Comparison of ENCODE assay signal across 41 cellular contexts in genomic region chrX:111829345-111829744, GRCh38. TPM values are rescaled to one million over a fixed set of nuclear protein-coding genes. Genes with fewer than 3 reads are reported as not detected.
"Had no signal": no experiment of that assay in that cellular context is flagged by ENCODE, and none has a peak within 500 bp of the region (broad histone marks: within the 10 kb centered on the region; RNA-seq: fewer than 3 reads in every experiment).

No MANE protein-coding gene starts in this region.

- H3K9me3 ChIP-seq: adrenal gland, ascending aorta, body of pancreas, breast epithelium had no signal

- H3K4me1 Mint-ChIP-seq: activated naive CD4-positive, alpha-beta T cell treated with anti-CD3 and anti-CD28 coated beads, Interleukin-2, amount 10 ng/mL, durations not matched to agents 7 days and 5 days; activated naive CD4-positive, alpha-beta T cell treated with anti-CD3 and anti-CD28 coated beads, Interleukin-2, amount 50 U/mL, for 24 hours; activated naive CD8-positive, alpha-beta T cell treated with anti-CD3 and anti-CD28 coated beads for 36 hours; activated naive CD8-positive, alpha-beta T cell treated with anti-CD3 and anti-CD28 coated beads, Interleukin-2, amount 10 ng/mL, durations not matched to agents 7 days and 5 days; activated naive CD8-positive, alpha-beta T cell treated with anti-CD3 and anti-CD28 coated beads, Interleukin-2, amount 50 U/mL, for 24 hours; activated T-helper 17 cell treated with anti-CD3 and anti-CD28 coated beads, Interleukin-2, amount 50 U/mL, for 72 hours; central memory CD8-positive, alpha-beta T cell had no signal

- H3K27ac Mint-ChIP-seq: activated naive CD4-positive, alpha-beta T cell treated with anti-CD3 and anti-CD28 coated beads for 36 hours; activated naive CD4-positive, alpha-beta T cell treated with anti-CD3 and anti-CD28 coated beads, Interleukin-2, amount 10 ng/mL, durations not matched to agents 7 days and 5 days; activated naive CD4-positive, alpha-beta T cell treated with anti-CD3 and anti-CD28 coated beads, Interleukin-2, amount 50 U/mL, for 24 hours; activated naive CD4-positive, alpha-beta T cell treated with anti-CD3 and anti-CD28 coated beads, Interleukin-2, amount 50 U/mL, for 72 hours; activated naive CD8-positive, alpha-beta T cell; activated naive CD8-positive, alpha-beta T cell treated with anti-CD3 and anti-CD28 coated beads for 36 hours; activated naive CD8-positive, alpha-beta T cell treated with anti-CD3 and anti-CD28 coated beads, Interleukin-2, amount 10 ng/mL, durations not matched to agents 7 days and 5 days; activated naive CD8-positive, alpha-beta T cell treated with anti-CD3 and anti-CD28 coated beads, Interleukin-2, amount 50 U/mL, for 24 hours; activated T-cell treated with anti-CD3 and anti-CD28 coated beads, Interleukin-2, amount 50 U/mL, for 24 hours; activated T-cell treated with anti-CD3 and anti-CD28 coated beads, Interleukin-2, amount 50 U/mL, for 72 hours; activated T-helper 1 cell treated with anti-CD3 and anti-CD28 coated beads, Interleukin-12 subunit alpha, Interleukin-12 subunit beta, Interleukin-2, Interleukin-4 antibody, amounts not matched to agents 30 ng/mL and 10 ng/mL and 1 ng/mL, durations not matched to agents 14 hours and 24 hours and 36 hours; activated T-helper 17 cell treated with anti-CD3 and anti-CD28 coated beads, Interleukin-2, amount 50 U/mL, for 72 hours; activated T-helper 2 cell treated with anti-CD3 and anti-CD28 coated beads, Interferon-gamma antibody, Interleukin-2, Interleukin-4, amounts not matched to agents 10 μg/mL and 5 μg/mL and 100 μg/mL, durations not matched to agents 14 hours and 24 hours and 36 hours; brain had no signal

- H3K27me3 Mint-ChIP-seq: activated naive CD4-positive, alpha-beta T cell treated with anti-CD3 and anti-CD28 coated beads, Interleukin-2, amount 10 ng/mL, durations not matched to agents 7 days and 5 days; activated naive CD4-positive, alpha-beta T cell treated with anti-CD3 and anti-CD28 coated beads, Interleukin-2, amount 50 U/mL, for 24 hours; activated naive CD8-positive, alpha-beta T cell; activated naive CD8-positive, alpha-beta T cell treated with anti-CD3 and anti-CD28 coated beads for 36 hours; central memory CD8-positive, alpha-beta T cell had no signal

- H3K4me3 ChIP-seq: adrenal gland, ascending aorta, body of pancreas, breast epithelium, cardiac muscle cell had no signal

- H3K27me3 ChIP-seq: ascending aorta, body of pancreas, brain microvascular endothelial cell, cardiac muscle cell had no signal

- H3K36me3 Mint-ChIP-seq: activated naive CD4-positive, alpha-beta T cell treated with anti-CD3 and anti-CD28 coated beads, Interleukin-2, amount 10 ng/mL, durations not matched to agents 7 days and 5 days; activated naive CD4-positive, alpha-beta T cell treated with anti-CD3 and anti-CD28 coated beads, Interleukin-2, amount 50 U/mL, for 24 hours; activated naive CD4-positive, alpha-beta T cell treated with anti-CD3 and anti-CD28 coated beads, Interleukin-2, amount 50 U/mL, for 72 hours; activated naive CD8-positive, alpha-beta T cell; activated naive CD8-positive, alpha-beta T cell treated with anti-CD3 and anti-CD28 coated beads for 36 hours; activated naive CD8-positive, alpha-beta T cell treated with anti-CD3 and anti-CD28 coated beads, Interleukin-2, amount 10 ng/mL, durations not matched to agents 7 days and 5 days; brain had no signal

- H3K4me1 ChIP-seq: adrenal gland, ascending aorta, body of pancreas, breast epithelium had no signal

- DNase-seq: activated effector memory CD4-positive, alpha-beta T cell treated with anti-CD3 and anti-CD28 coated beads, Interleukin-2, amount 50 U/mL, for 16 hours; activated effector memory CD4-positive, alpha-beta T cell treated with Interleukin-2 at 50 U/mL for 16 hours; activated gamma-delta T cell; activated gamma-delta T cell treated with Interleukin-2 at 50 U/mL for 16 hours; activated naive CD4-positive, alpha-beta T cell; activated naive CD4-positive, alpha-beta T cell treated with anti-CD3 and anti-CD28 coated beads for 36 hours; activated naive CD4-positive, alpha-beta T cell treated with anti-CD3 and anti-CD28 coated beads, Interleukin-2, amount 10 ng/mL, durations not matched to agents 7 days and 5 days; activated naive CD4-positive, alpha-beta T cell treated with anti-CD3 and anti-CD28 coated beads, Interleukin-2, amount 50 U/mL, for 16 hours; activated naive CD4-positive, alpha-beta T cell treated with Interleukin-2 at 50 U/mL for 16 hours; activated naive CD8-positive, alpha-beta T cell treated with anti-CD3 and anti-CD28 coated beads for 36 hours; activated naive CD8-positive, alpha-beta T cell treated with anti-CD3 and anti-CD28 coated beads, Interleukin-2, amount 10 ng/mL, durations not matched to agents 7 days and 5 days; activated naive CD8-positive, alpha-beta T cell treated with anti-CD3 and anti-CD28 coated beads, Interleukin-2, amount 50 U/mL, for 24 hours; activated T-cell treated with anti-CD3 and anti-CD28 coated beads, Interleukin-2, amount 50 U/mL, for 1 hour; activated T-cell treated with anti-CD3 and anti-CD28 coated beads, Interleukin-2, amount 50 U/mL, for 24 hours; activated T-cell treated with anti-CD3 and anti-CD28 coated beads, Interleukin-2, amount 50 U/mL, for 48 hours; activated T-cell treated with anti-CD3 and anti-CD28 coated beads, Interleukin-2, amount 50 U/mL, for 72 hours; adrenal gland; amniotic stem cell; amygdala; anterior cingulate cortex; aorta; body of pancreas; brain microvascular endothelial cell; caudate nucleus; central memory CD4-positive, alpha-beta T cell; cerebellar nuclear complex had no signal

- H3K27ac ChIP-seq: adrenal gland, ascending aorta, body of pancreas, brain microvascular endothelial cell, breast epithelium, cardiac muscle cell had no signal

- H3K36me3 ChIP-seq: adrenal gland, ascending aorta, brain microvascular endothelial cell, breast epithelium, cardiac muscle cell had no signal

- ATAC-seq: activated naive CD4-positive, alpha-beta T cell treated with anti-CD3 and anti-CD28 coated beads, Interleukin-2, amount 50 U/mL, for 72 hours; activated naive CD8-positive, alpha-beta T cell treated with anti-CD3 and anti-CD28 coated beads, Interleukin-2, amount 50 U/mL, for 24 hours; activated T-cell treated with anti-CD3 and anti-CD28 coated beads, Interleukin-2, amount 50 U/mL, for 72 hours; activated T-helper 17 cell treated with anti-CD3 and anti-CD28 coated beads, Interleukin-2, amount 50 U/mL, for 72 hours; body of pancreas had no signal

- H3K9me3 Mint-ChIP-seq: activated naive CD4-positive, alpha-beta T cell treated with anti-CD3 and anti-CD28 coated beads for 36 hours; activated naive CD4-positive, alpha-beta T cell treated with anti-CD3 and anti-CD28 coated beads, Interleukin-2, amount 10 ng/mL, durations not matched to agents 7 days and 5 days; activated naive CD4-positive, alpha-beta T cell treated with anti-CD3 and anti-CD28 coated beads, Interleukin-2, amount 50 U/mL, for 24 hours; activated naive CD4-positive, alpha-beta T cell treated with anti-CD3 and anti-CD28 coated beads, Interleukin-2, amount 50 U/mL, for 72 hours; activated naive CD8-positive, alpha-beta T cell treated with anti-CD3 and anti-CD28 coated beads, Interleukin-2, amount 10 ng/mL, durations not matched to agents 7 days and 5 days; activated naive CD8-positive, alpha-beta T cell treated with anti-CD3 and anti-CD28 coated beads, Interleukin-2, amount 50 U/mL, for 24 hours; activated T-cell treated with anti-CD3 and anti-CD28 coated beads, Interleukin-2, amount 50 U/mL, for 24 hours; activated T-cell treated with anti-CD3 and anti-CD28 coated beads, Interleukin-2, amount 50 U/mL, for 72 hours; activated T-helper 1 cell treated with anti-CD3 and anti-CD28 coated beads, Interleukin-12 subunit alpha, Interleukin-12 subunit beta, Interleukin-2, Interleukin-4 antibody, amounts not matched to agents 30 ng/mL and 10 ng/mL and 1 ng/mL, durations not matched to agents 14 hours and 24 hours and 36 hours; activated T-helper 17 cell treated with anti-CD3 and anti-CD28 coated beads, Interleukin-2, amount 50 U/mL, for 72 hours; activated T-helper 2 cell treated with anti-CD3 and anti-CD28 coated beads, Interferon-gamma antibody, Interleukin-2, Interleukin-4, amounts not matched to agents 10 μg/mL and 5 μg/mL and 100 μg/mL, durations not matched to agents 14 hours and 24 hours and 36 hours; central memory CD8-positive, alpha-beta T cell had no signal

- FAIRE-seq: bronchial epithelial cell had no signal

- H3K4me3 Mint-ChIP-seq: activated naive CD4-positive, alpha-beta T cell treated with anti-CD3 and anti-CD28 coated beads for 36 hours; activated naive CD4-positive, alpha-beta T cell treated with anti-CD3 and anti-CD28 coated beads, Interleukin-2, amount 10 ng/mL, durations not matched to agents 7 days and 5 days; activated naive CD4-positive, alpha-beta T cell treated with anti-CD3 and anti-CD28 coated beads, Interleukin-2, amount 50 U/mL, for 24 hours; activated naive CD8-positive, alpha-beta T cell; activated naive CD8-positive, alpha-beta T cell treated with anti-CD3 and anti-CD28 coated beads for 36 hours; activated naive CD8-positive, alpha-beta T cell treated with anti-CD3 and anti-CD28 coated beads, Interleukin-2, amount 10 ng/mL, durations not matched to agents 7 days and 5 days; activated naive CD8-positive, alpha-beta T cell treated with anti-CD3 and anti-CD28 coated beads, Interleukin-2, amount 50 U/mL, for 24 hours; activated T-cell treated with anti-CD3 and anti-CD28 coated beads, Interleukin-2, amount 50 U/mL, for 24 hours; activated T-cell treated with anti-CD3 and anti-CD28 coated beads, Interleukin-2, amount 50 U/mL, for 72 hours; activated T-helper 1 cell treated with anti-CD3 and anti-CD28 coated beads, Interleukin-12 subunit alpha, Interleukin-12 subunit beta, Interleukin-2, Interleukin-4 antibody, amounts not matched to agents 30 ng/mL and 10 ng/mL and 1 ng/mL, durations not matched to agents 14 hours and 24 hours and 36 hours; activated T-helper 17 cell treated with anti-CD3 and anti-CD28 coated beads, Interleukin-2, amount 50 U/mL, for 72 hours; brain; central memory CD8-positive, alpha-beta T cell had no signal

RNA-seq across cellular contexts. Expression of gene TRPC5OS, which starts 46.6 kb away (rescaled TPM):
- total RNA-seq: activated naive CD4-positive, alpha-beta T cell treated with anti-CD3 and anti-CD28 coated beads for 36 hours; activated naive CD4-positive, alpha-beta T cell treated with anti-CD3 and anti-CD28 coated beads, Interleukin-2, amount 50 U/mL, for 72 hours; activated naive CD8-positive, alpha-beta T cell treated with anti-CD3 and anti-CD28 coated beads for 36 hours; activated naive CD8-positive, alpha-beta T cell treated with anti-CD3 and anti-CD28 coated beads, Interleukin-2, amount 10 ng/mL, durations not matched to agents 7 days and 5 days; activated T-cell treated with anti-CD3 and anti-CD28 coated beads, Interleukin-2, amount 50 U/mL, for 72 hours; activated T-helper 1 cell treated with anti-CD3 and anti-CD28 coated beads, Interleukin-12 subunit alpha, Interleukin-12 subunit beta, Interleukin-2, Interleukin-4 antibody, amounts not matched to agents 30 ng/mL and 10 ng/mL and 1 ng/mL, durations not matched to agents 14 hours and 24 hours and 36 hours; activated T-helper 17 cell treated with anti-CD3 and anti-CD28 coated beads, Interleukin-2, amount 50 U/mL, for 72 hours; activated T-helper 2 cell treated with anti-CD3 and anti-CD28 coated beads, Interferon-gamma antibody, Interleukin-2, Interleukin-4, amounts not matched to agents 10 μg/mL and 5 μg/mL and 100 μg/mL, durations not matched to agents 14 hours and 24 hours and 36 hours; adrenal gland; aorta; ascending aorta; breast epithelium; bronchial epithelial cell; cardiac muscle cell; cardiac septum; cerebellum; chondrocyte had no signal
